In genomic region chr17:29042679-29043538, GRCh38 we compare ENCODE assay signal across 1 cellular context.
TF ChIP-seq lines count a peak whose summit lies in the region.

PIPOX (plus strand) TSS chr17:29043141; CDS start chr17:29043226, 85 bp downstream.

TF ChIP-seq in HepG2, 621 proteins besides CTCF, POLR2A, EP300 and RAD21 (continued from another document and continues in another):
- TF ChIP-seq ZNF180 (CRISPR knock-in tag; IDR thresholded peaks at IDR 0.05; ENCODE audit: borderline replicate concordance, low read depth) (no peak), EEA1 (CRISPR knock-in tag; IDR thresholded peaks at IDR 0.05; ENCODE audit: borderline replicate concordance) (no peak), ATF5 (CRISPR knock-in tag; IDR thresholded peaks at IDR 0.05; ENCODE audit: low read depth) (no peak), PCBP2 (optimal IDR thresholded peaks at IDR 0.05; ENCODE audit: low read depth, low read length, poor library complexity, severe bottlenecking) (no peak), REST (IDR thresholded peaks at IDR 0.05; ENCODE audit: borderline replicate concordance in 1 of 2, low read depth in 1 of 2, low read length in 2 of 2) (no peak), ZNF724P (CRISPR knock-in tag; IDR thresholded peaks at IDR 0.05; ENCODE audit: borderline replicate concordance) (no peak), AHR (CRISPR knock-in tag; IDR thresholded peaks at IDR 0.05) (peak; percentile 82), ZNF768 (CRISPR knock-in tag; IDR thresholded peaks at IDR 0.05) (peak; percentile 49; the same call in 1 of the 2 replicates), HBP1 (CRISPR knock-in tag; IDR thresholded peaks at IDR 0.05; ENCODE audit: low read depth) (no peak), YEATS2 (CRISPR knock-in tag; IDR thresholded peaks at IDR 0.05; ENCODE audit: borderline replicate concordance) (peak; percentile 59; the same call in 1 of the 2 replicates), PHF8 (CRISPR knock-in tag; IDR thresholded peaks at IDR 0.05) (peak; percentile 83), GABPB1 (CRISPR knock-in tag; IDR thresholded peaks at IDR 0.05) (peak; percentile 64), POLR2AphosphoS5 (IDR thresholded peaks at IDR 0.05; ENCODE audit: low read depth, low read length) (peak; percentile 94), ZNF674 (CRISPR knock-in tag; IDR thresholded peaks at IDR 0.05; ENCODE audit: low read depth) (no peak), ZBTB10 (CRISPR knock-in tag; IDR thresholded peaks at IDR 0.05; ENCODE audit: borderline replicate concordance) (no peak), NFE2L1 (CRISPR knock-in tag; IDR thresholded peaks at IDR 0.05; ENCODE audit: borderline replicate concordance) (no peak), ZNF577 (CRISPR knock-in tag; IDR thresholded peaks at IDR 0.05; ENCODE audit: borderline replicate concordance, low read depth) (no peak), ZNF414 (CRISPR knock-in tag; IDR thresholded peaks at IDR 0.05) (no peak), THAP8 (CRISPR knock-in tag; IDR thresholded peaks at IDR 0.05; ENCODE audit: borderline replicate concordance) (no peak), RNF2 (conservative IDR thresholded peaks at IDR 0.05; ENCODE audit: low read depth) (no peak), ZNF891 (CRISPR knock-in tag; IDR thresholded peaks at IDR 0.05) (peak; percentile 77; the same call in 1 of the 2 replicates), KLF9 (CRISPR knock-in tag; IDR thresholded peaks at IDR 0.05; ENCODE audit: low read depth) (no peak), AFF4 (CRISPR knock-in tag; IDR thresholded peaks at IDR 0.05) (peak; percentile 61; the same call in 1 of the 2 replicates), ZNF280B (CRISPR knock-in tag; IDR thresholded peaks at IDR 0.05; ENCODE audit: borderline replicate concordance) (peak; percentile 91; the same call in 1 of the 2 replicates), HCFC1 (IDR thresholded peaks at IDR 0.05; ENCODE audit: low read depth, low read length) (no peak), SATB2 (CRISPR knock-in tag; IDR thresholded peaks at IDR 0.05) (no peak), GATA4 (IDR thresholded peaks at IDR 0.05; ENCODE audit: borderline replicate concordance, low read depth) (peak; percentile 50; the same call in 1 of the 2 replicates), MED8 (CRISPR knock-in tag; IDR thresholded peaks at IDR 0.05; ENCODE audit: insufficient replicate concordance) (peak; percentile 26), USF2 (IDR thresholded peaks at IDR 0.05; ENCODE audit: low read depth, low read length) (no peak), USF2 (CRISPR knock-in tag; IDR thresholded peaks at IDR 0.05; ENCODE audit: borderline replicate concordance) (no peak), KLF13 (CRISPR knock-in tag; IDR thresholded peaks at IDR 0.05) (no peak), ZNF703 (CRISPR knock-in tag; IDR thresholded peaks at IDR 0.05; ENCODE audit: borderline replicate concordance) (no peak), ZNF326 (CRISPR knock-in tag; IDR thresholded peaks at IDR 0.05; ENCODE audit: borderline replicate concordance) (no peak), THAP11 (CRISPR knock-in tag; IDR thresholded peaks at IDR 0.05) (peak; percentile 72), DMAP1 (CRISPR knock-in tag; IDR thresholded peaks at IDR 0.05) (peak; percentile 75), SOX13 (IDR thresholded peaks at IDR 0.05) (0 out of 2 replicates have a peak, but pooled peaks have one; percentile 32), SOX13 (CRISPR knock-in tag; conservative IDR thresholded peaks at IDR 0.05 in 1 of 2, IDR thresholded peaks at IDR 0.05 in 1 of 2) (peak in 1 of 2 experiments; percentile 88; a peak in 2 of 4 replicates), ZNF207 (IDR thresholded peaks at IDR 0.05; ENCODE audit: borderline replicate concordance) (no peak), ZNF770 (CRISPR knock-in tag; IDR thresholded peaks at IDR 0.05) (peak; percentile 50; the same call in 1 of the 2 replicates), FOXK2 (IDR thresholded peaks at IDR 0.05) (no peak)
